17 cellular contexts compared by ENCODE assay signal in genomic region chr6:40194771-40195170, GRCh38.
DNase-seq lines count a peak whose midpoint lies in the region; ATAC-seq and TF ChIP-seq lines count a peak whose summit lies in the region.
"Had no signal": no experiment of that assay in that cellular context is flagged by ENCODE, and none has a peak within 500 bp of the region (broad histone marks: within the 10 kb centered on the region; RNA-seq: fewer than 3 reads in every experiment).

No MANE protein-coding gene starts in this region.

- H3K79me2 ChIP-seq in OCI-LY3 (ENCODE audit: low read length) = no peaks in the 10 kb centered on the region

- 0 out of 2 replicates have a peak overlapping the region, but pooled peaks have one; percentile 30 for H2AFZ ChIP-seq in OCI-LY3 (ENCODE audit: low read depth, low read length)

- H3K9me3 Mint-ChIP-seq in osteocyte (ENCODE audit: unreplicated experiment) = peaks cover 3% of the 10 kb centered on the region
- H3K9me3 Mint-ChIP-seq: CD4-positive, alpha-beta memory T cell had no signal

- H3K4me2 ChIP-seq in BLaER1 = peak overlapping the region; percentile 75
- peak overlapping the region in 9 of 11 experiments; percentile 20 to 82 (median 65); a peak in 17 of 22 replicates for H3K4me2 ChIP-seq in BLaER1 treated with 17β-estradiol and CSF1 and Interleukin-3, amounts not matched to agents 10 nM and 100 nM
- H3K4me2 ChIP-seq in OCI-LY3 (ENCODE audit: low read length) = no peak overlapping the region

- H3K9ac ChIP-seq in BLaER1 = no peak overlapping the region
- no peak overlapping the region; a peak in 1 of 22 replicates for H3K9ac ChIP-seq in BLaER1 treated with 17β-estradiol and CSF1 and Interleukin-3, amounts not matched to agents 10 nM and 100 nM
- H3K9ac ChIP-seq in OCI-LY3 (ENCODE audit: low read length) = no peak overlapping the region

- no peak for ATAC-seq in upper lobe of right lung
- ATAC-seq: HCT116 had no signal

- no peaks in the 10 kb centered on the region for H3K27me3 ChIP-seq in BLaER1
- H3K27me3 ChIP-seq in BLaER1 treated with 17β-estradiol and CSF1 and Interleukin-3, amounts not matched to agents 10 nM and 100 nM = no peaks in the 10 kb centered on the region
- H3K27me3 ChIP-seq in OCI-LY3 (ENCODE audit: low read depth, low read length) = no peaks in the 10 kb centered on the region
- H3K27me3 ChIP-seq in upper lobe of right lung = no peaks in the 10 kb centered on the region

- H3K36me3 Mint-ChIP-seq in osteocyte (ENCODE audit: unreplicated experiment) = no peaks in the 10 kb centered on the region
- H3K36me3 Mint-ChIP-seq: CD14-positive monocyte; CD4-positive, alpha-beta memory T cell had no signal

- no peaks in the 10 kb centered on the region for H3K9me3 ChIP-seq in BLaER1
- no peaks in the 10 kb centered on the region for H3K9me3 ChIP-seq in BLaER1 treated with 17β-estradiol and CSF1 and Interleukin-3, amounts not matched to agents 10 nM and 100 nM (replicated peaks in 1 of 11)
- no peaks in the 10 kb centered on the region for H3K9me3 ChIP-seq in OCI-LY3 (ENCODE audit: insufficient read depth, low read length)
- no peaks in the 10 kb centered on the region for H3K9me3 ChIP-seq in upper lobe of right lung
- H3K9me3 ChIP-seq: BE2C had no signal

- TF ChIP-seq CTCF in OCI-LY3 (IDR thresholded peaks at IDR 0.05; ENCODE audit: low read depth, low read length) (no peak), osteocyte (IDR thresholded peaks at IDR 0.05) (no peak), upper lobe of right lung (IDR thresholded peaks at IDR 0.05) (no peak)

- H4K20me1 ChIP-seq in BLaER1 (no peaks in the 10 kb centered on the region), OCI-LY3 (ENCODE audit: insufficient read depth, low read length) (no peaks in the 10 kb centered on the region)
- no peaks in the 10 kb centered on the region for H4K20me1 ChIP-seq in BLaER1 treated with 17β-estradiol and CSF1 and Interleukin-3, amounts not matched to agents 10 nM and 100 nM

- DNase-seq in osteocyte (ENCODE audit: extremely low spot score, unreplicated experiment) (peak; percentile 10), upper lobe of right lung (no peak), cerebellum (ENCODE audit: low spot score) (no peak)
- DNase-seq: ACHN; BE2C; CD4-positive, alpha-beta memory T cell; DMS153; GOT3; H7; HFFc6; IMR-90; KBM-7 had no signal

- H3K4me1 Mint-ChIP-seq in osteocyte (ENCODE audit: unreplicated experiment) = no peaks in the 10 kb centered on the region
- H3K4me1 Mint-ChIP-seq: CD14-positive monocyte had no signal

- H3K4me1 ChIP-seq in BLaER1 (peaks cover 59% of the 10 kb centered on the region), OCI-LY3 (ENCODE audit: low read length) (peaks cover 22% of the 10 kb centered on the region), upper lobe of right lung (no peaks in the 10 kb centered on the region)
- peaks cover 0 to 52% (median 46%) of the 10 kb centered on the region in 10 experiments; a peak in 17 of 20 replicates for H3K4me1 ChIP-seq in BLaER1 treated with 17β-estradiol and CSF1 and Interleukin-3, amounts not matched to agents 10 nM and 100 nM
- H3K4me1 ChIP-seq: BE2C had no signal

- no peaks in the 10 kb centered on the region for H3K27me3 Mint-ChIP-seq in osteocyte (ENCODE audit: unreplicated experiment)

- no peaks in the 10 kb centered on the region for H3K36me3 ChIP-seq in BLaER1
- H3K36me3 ChIP-seq in BLaER1 treated with 17β-estradiol and CSF1 and Interleukin-3, amounts not matched to agents 10 nM and 100 nM = no peaks in the 10 kb centered on the region
- no peaks in the 10 kb centered on the region for H3K36me3 ChIP-seq in OCI-LY3 (replicated peaks; ENCODE audit: low read depth, low read length)
- H3K36me3 ChIP-seq in upper lobe of right lung = no peaks in the 10 kb centered on the region
- H3K36me3 ChIP-seq: BE2C had no signal

- no peak overlapping the region for H3K27ac Mint-ChIP-seq in osteocyte (ENCODE audit: unreplicated experiment)
- H3K27ac Mint-ChIP-seq: HFFc6 had no signal

- intact Hi-C loops in upper lobe of right lung (cut with DNase I) = no loop called here

- H3K27ac ChIP-seq in BLaER1 (peak overlapping the region; percentile 19; the same call in 1 of the 2 replicates), OCI-LY3 (ENCODE audit: low read length) (no peak overlapping the region), upper lobe of right lung (no peak overlapping the region)
- H3K27ac ChIP-seq in BLaER1 treated with 17β-estradiol and CSF1 and Interleukin-3, amounts not matched to agents 10 nM and 100 nM = 0 out of 22 replicates have a peak overlapping the region, but pooled peaks of 1 of the 11 experiments have one; percentile 21

- H3K4me3 Mint-ChIP-seq in osteocyte (ENCODE audit: unreplicated experiment) = no peak overlapping the region
- H3K4me3 Mint-ChIP-seq: CD14-positive monocyte; CD4-positive, alpha-beta memory T cell; HFFc6 had no signal

- no peak overlapping the region for H3K4me3 ChIP-seq in BLaER1
- no peak overlapping the region for H3K4me3 ChIP-seq in BLaER1 treated with 17β-estradiol and CSF1 and Interleukin-3, amounts not matched to agents 10 nM and 100 nM
- H3K4me3 ChIP-seq in OCI-LY3 (ENCODE audit: low read length) = no peak overlapping the region
- H3K4me3 ChIP-seq in upper lobe of right lung = no peak overlapping the region
